ENCODE assay signal across 2 cellular contexts in the genomic region with DNA sequence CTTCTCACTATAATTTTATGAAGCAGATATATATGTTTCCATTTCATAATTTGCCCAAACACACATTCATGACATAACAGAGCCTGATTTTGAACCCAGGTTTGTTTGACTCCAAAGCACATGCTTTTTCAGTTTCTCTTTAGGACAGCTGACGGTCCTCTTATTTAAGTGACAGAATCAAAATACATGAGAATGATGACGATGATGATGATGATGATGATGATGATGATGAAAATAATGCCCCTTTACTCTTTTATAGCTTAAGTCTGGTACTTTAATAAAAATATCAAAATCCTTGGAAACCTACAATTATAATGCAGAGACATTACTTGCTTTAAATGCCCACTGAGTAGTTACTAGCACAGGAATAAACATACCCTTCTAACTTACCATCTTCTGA.
A peak's percentile ranks its signal among the peaks of the same experiment; 100 is the strongest.
TF ChIP-seq lines count a peak whose summit lies in the region.

No MANE protein-coding gene starts in this region.

TF ChIP-seq in HepG2, 621 proteins besides CTCF, POLR2A, EP300 and RAD21:
- TF ChIP-seq ZNF10 (CRISPR knock-in tag; IDR thresholded peaks at IDR 0.05; ENCODE audit: borderline replicate concordance, low read depth) (no peak), CREB1 (IDR thresholded peaks at IDR 0.05) (peak; percentile 62; the same call in 1 of the 2 replicates), CREB1 (CRISPR knock-in tag; IDR thresholded peaks at IDR 0.05) (no peak)

TF ChIP-seq in HEK293, 187 proteins besides CTCF, POLR2A, EP300 and RAD21:
- TF ChIP-seq ZNF658 (tag by site-specific recombination; IDR thresholded peaks at IDR 0.05): no peak
- TF ChIP-seq TRIM28 (IDR thresholded peaks at IDR 0.05; ENCODE audit: borderline replicate concordance, low read length): no peak
- TF ChIP-seq ZNF174 (tag by site-specific recombination; IDR thresholded peaks at IDR 0.05): no peak
- TF ChIP-seq MEIS1 (CRISPR knock-in tag; IDR thresholded peaks at IDR 0.05; ENCODE audit: borderline replicate concordance): no peak
- peak; percentile 90 for TF ChIP-seq ZNF513 (tag by site-specific recombination; IDR thresholded peaks at IDR 0.05)
